In genomic region chr2:128633501-128633900, GRCh38 we compare ENCODE assay signal across 19 cellular contexts.
"Had no signal": no experiment of that assay in that cellular context is flagged by ENCODE, and none has a peak within 500 bp of the region (broad histone marks: within the 10 kb centered on the region; RNA-seq: fewer than 3 reads in every experiment).

No MANE protein-coding gene starts in this region.

- H3K36me3 Mint-ChIP-seq: naive B cell; stimulated activated naive B cell treated with anti-CD40 and anti-IgM and Interleukin-4, amounts not matched to agents 10 μg/mL and 1 μg/mL and 100 μg/mL, for 72 hours had no signal

- H3K4me3 ChIP-seq: ascending aorta, hepatocyte, left lung, skin epidermis, tibial artery, uterus had no signal

- ATAC-seq: activated CD4-positive, CD25-positive, alpha-beta regulatory T cell treated with anti-CD3 and anti-CD28 coated beads, Interleukin-2, amount 50 U/mL, for 24 hours; activated naive CD8-positive, alpha-beta T cell treated with anti-CD3 and anti-CD28 coated beads, Interleukin-2, amount 50 U/mL, for 24 hours; effector memory CD8-positive, alpha-beta T cell; left lung; stimulated activated naive B cell treated with anti-CD40 and anti-IgM and Interleukin-4, amounts not matched to agents 10 μg/mL and 1 μg/mL and 100 μg/mL, for 72 hours had no signal

- FAIRE-seq: keratinocyte had no signal

- H3K9me3 Mint-ChIP-seq: activated naive CD4-positive, alpha-beta T cell treated with anti-CD3 and anti-CD28 coated beads for 36 hours; activated naive CD8-positive, alpha-beta T cell treated with anti-CD3 and anti-CD28 coated beads, Interleukin-2, amount 50 U/mL, for 24 hours; activated T-helper 2 cell treated with anti-CD3 and anti-CD28 coated beads, Interferon-gamma antibody, Interleukin-2, Interleukin-4, amounts not matched to agents 10 μg/mL and 5 μg/mL and 100 μg/mL, durations not matched to agents 14 hours and 24 hours and 36 hours; effector memory CD8-positive, alpha-beta T cell; naive B cell; stimulated activated naive B cell treated with anti-CD40 and anti-IgM and Interleukin-4, amounts not matched to agents 10 μg/mL and 1 μg/mL and 100 μg/mL, for 72 hours had no signal

- H3K4me3 Mint-ChIP-seq: activated naive CD4-positive, alpha-beta T cell treated with anti-CD3 and anti-CD28 coated beads for 36 hours; activated naive CD8-positive, alpha-beta T cell treated with anti-CD3 and anti-CD28 coated beads, Interleukin-2, amount 50 U/mL, for 24 hours; effector memory CD8-positive, alpha-beta T cell; naive B cell; stimulated activated naive B cell treated with anti-CD40 and anti-IgM and Interleukin-4, amounts not matched to agents 10 μg/mL and 1 μg/mL and 100 μg/mL, for 72 hours had no signal

- H3K4me1 Mint-ChIP-seq: activated naive CD8-positive, alpha-beta T cell treated with anti-CD3 and anti-CD28 coated beads, Interleukin-2, amount 50 U/mL, for 24 hours had no signal

- H3K27ac Mint-ChIP-seq: activated naive CD4-positive, alpha-beta T cell treated with anti-CD3 and anti-CD28 coated beads for 36 hours; activated naive CD8-positive, alpha-beta T cell treated with anti-CD3 and anti-CD28 coated beads, Interleukin-2, amount 50 U/mL, for 24 hours; activated T-helper 2 cell treated with anti-CD3 and anti-CD28 coated beads, Interferon-gamma antibody, Interleukin-2, Interleukin-4, amounts not matched to agents 10 μg/mL and 5 μg/mL and 100 μg/mL, durations not matched to agents 14 hours and 24 hours and 36 hours; effector memory CD8-positive, alpha-beta T cell; naive B cell; stimulated activated naive B cell treated with anti-CD40 and anti-IgM and Interleukin-4, amounts not matched to agents 10 μg/mL and 1 μg/mL and 100 μg/mL, for 72 hours had no signal

- DNase-seq: activated CD4-positive, alpha-beta T cell treated with anti-CD3 and anti-CD28 coated beads, Interleukin-2, amount 50 U/mL, for 1 hour; activated naive CD4-positive, alpha-beta T cell treated with anti-CD3 and anti-CD28 coated beads for 36 hours; activated naive CD8-positive, alpha-beta T cell treated with anti-CD3 and anti-CD28 coated beads, Interleukin-2, amount 50 U/mL, for 24 hours; dermis blood vessel endothelial cell; effector memory CD8-positive, alpha-beta T cell; naive B cell; posterior cingulate gyrus; stimulated activated CD4-positive, alpha-beta T cell treated with anti-CD3 and anti-CD28 coated beads, Interleukin-15, amount 100 ng/mL, for 24 hours; stimulated activated CD4-positive, alpha-beta T cell treated with anti-CD3 and anti-CD28 coated beads, Interleukin-4, amount 100 ng/mL, for 1 hour; stimulated activated naive B cell treated with anti-CD40 and anti-IgM and Interleukin-4, amounts not matched to agents 10 μg/mL and 1 μg/mL and 100 μg/mL, for 72 hours; uterus had no signal

- H3K27me3 Mint-ChIP-seq: naive B cell; stimulated activated naive B cell treated with anti-CD40 and anti-IgM and Interleukin-4, amounts not matched to agents 10 μg/mL and 1 μg/mL and 100 μg/mL, for 72 hours had no signal
